ENCODE assay signal across 30 cellular contexts in genomic region chr22:42801537-42802165, GRCh38. TPM values are rescaled to one million over a fixed set of nuclear protein-coding genes. Genes with fewer than 3 reads are reported as not detected.
A peak's percentile ranks its signal among the peaks of the same experiment; 100 is the strongest.
DNase-seq lines count a peak whose midpoint lies in the region; ATAC-seq, FAIRE-seq and TF ChIP-seq lines count a peak whose summit lies in the region.
"Had no signal": no experiment of that assay in that cellular context is flagged by ENCODE, and none has a peak within 500 bp of the region (broad histone marks: within the 10 kb centered on the region; RNA-seq: fewer than 3 reads in every experiment).

No MANE protein-coding gene starts in this region.

- no peaks in the 10 kb centered on the region for H3K9me3 ChIP-seq in upper lobe of right lung
- H3K9me3 ChIP-seq: BLaER1 treated with 17β-estradiol and CSF1 and Interleukin-3, amounts not matched to agents 10 nM and 100 nM; esophagus muscularis mucosa; heart left ventricle; SK-N-SH; tibial nerve had no signal

- peaks cover 31% of the 10 kb centered on the region for H3K4me1 ChIP-seq in upper lobe of right lung

- no peaks in the 10 kb centered on the region for H3K27me3 ChIP-seq in upper lobe of right lung
- H3K27me3 ChIP-seq: BLaER1 treated with 17β-estradiol and CSF1 and Interleukin-3, amounts not matched to agents 10 nM and 100 nM; esophagus muscularis mucosa; heart left ventricle; tibial nerve had no signal

- no peak for ATAC-seq in upper lobe of right lung
- no peak for ATAC-seq in HG02678 (IDR thresholded peaks at IDR 0.05; ENCODE audit: unreplicated experiment)
- ATAC-seq: heart left ventricle, left ventricle myocardium superior had no signal

- no peak for TF ChIP-seq POLR2A in GM12892 (IDR thresholded peaks at IDR 0.05; ENCODE audit: low read depth, low read length)

- DNase-seq in D341Med (ENCODE audit: low spot score) (peak; percentile 12), NCI-H69 (lab: John Stamatoyannopoulos, UW) (peak; percentile 52), posterior vena cava (ENCODE audit: low spot score) (peak; percentile 30), GM12892 (ENCODE audit: insufficient read length) (no peak), upper lobe of right lung (no peak)
- DNase-seq: activated CD4-positive, alpha-beta memory T cell treated with anti-CD3 and anti-CD28 coated beads, Interleukin-2, amount 10 ng/mL, durations not matched to agents 7 days and 5 days; activated CD4-positive, alpha-beta T cell treated with anti-CD3 and anti-CD28 coated beads for 1 hour; activated naive CD8-positive, alpha-beta T cell treated with anti-CD3 and anti-CD28 coated beads, Interleukin-2, amount 50 U/mL, for 24 hours; activated T-cell treated with anti-CD3 and anti-CD28 coated beads for 4 hours; central memory CD4-positive, alpha-beta T cell; DMS79 treated with DMSO at 0.1 percent for 48 hours; foreskin melanocyte; GDM1; heart left ventricle; left ventricle myocardium superior; MV-4-11; naive B cell; NCI-H1436 treated with DMSO at 0.1 percent for 48 hours; NK-92 treated with Interleukin-12 subunit alpha and Interleukin-12 subunit beta, amount 100 ng/mL, for 24 hours; nucleus accumbens; SK-N-SH; stimulated activated CD4-positive, alpha-beta T cell treated with anti-CD3 and anti-CD28 coated beads, Interleukin-4, amount 100 ng/mL, for 24 hours had no signal

- H3K36me3 ChIP-seq in upper lobe of right lung = peaks cover 76% of the 10 kb centered on the region

- TF ChIP-seq CTCF in upper lobe of right lung (IDR thresholded peaks at IDR 0.05) = no peak

- H3K4me3 ChIP-seq in upper lobe of right lung = no peak overlapping the region
- H3K4me3 ChIP-seq: BLaER1 treated with 17β-estradiol and CSF1 and Interleukin-3, amounts not matched to agents 10 nM and 100 nM; esophagus muscularis mucosa; heart left ventricle; tibial nerve had no signal

- intact Hi-C loops in posterior vena cava (cut with DNase I) (no loop called here), upper lobe of right lung (cut with DNase I) (no loop called here)

- H3K27ac ChIP-seq in angular gyrus (ENCODE audit: low read depth, low read length) (peak overlapping the region; percentile 20), upper lobe of right lung (no peak overlapping the region)
- H3K27ac ChIP-seq: BLaER1 treated with 17β-estradiol and CSF1 and Interleukin-3, amounts not matched to agents 10 nM and 100 nM; esophagus muscularis mucosa; heart left ventricle; tibial nerve had no signal

- FAIRE-seq in GM12892 (lab: Jason Lieb, UNC) = no peak
- FAIRE-seq: endometrium, keratinocyte, TTC549 had no signal

RNA-seq across cellular contexts. Expression of gene ARFGAP3, which starts 55.4 kb away (rescaled TPM):
- total RNA-seq in posterior vena cava = 10 to 100 TPM; 36.9 to 53.0 TPM
- polyA plus RNA-seq in GM12892 (2012; ENCODE audit: missing spikeins) = 38.4 TPM
- total RNA-seq in upper lobe of right lung = 53.7 TPM

Comparison
In these comparisons a context has a peak if more than half of its experiments do, and no peak if none do; other contexts are left out.
1. DNase-seq: peak in D341Med (single experiment), NCI-H69 (single experiment) and posterior vena cava (single experiment); none in GM12892 (single experiment) and upper lobe of right lung (single experiment).